In the genomic region with DNA sequence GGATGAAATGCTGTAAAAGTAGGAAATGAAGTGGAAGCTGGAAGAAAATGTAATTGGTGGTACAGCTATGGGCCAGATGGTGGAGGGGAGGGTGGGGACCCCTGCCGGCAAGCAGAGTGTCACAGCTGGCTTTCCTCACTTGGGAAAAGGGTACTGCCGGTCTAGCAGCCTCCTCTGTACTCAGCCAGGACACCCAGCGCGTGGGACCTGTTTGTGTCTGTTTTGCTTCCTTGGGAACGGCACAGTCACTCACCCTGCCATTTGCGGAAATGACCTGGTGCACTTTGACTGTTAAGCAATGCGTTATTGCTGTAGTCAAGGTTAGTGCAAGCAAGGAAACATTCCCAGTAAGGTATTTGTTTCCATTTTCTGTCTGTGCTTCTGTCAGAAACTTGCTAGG, we compare ENCODE assay signal across 11 cellular contexts. TPM values are rescaled to one million over a fixed set of nuclear protein-coding genes. Genes with fewer than 3 reads are reported as not detected.
DNase-seq lines count a peak whose midpoint lies in the region; ATAC-seq and TF ChIP-seq lines count a peak whose summit lies in the region.
"Had no signal": no experiment of that assay in that cellular context is flagged by ENCODE, and none has a peak within 500 bp of the region (broad histone marks: within the 10 kb centered on the region; RNA-seq: fewer than 3 reads in every experiment).

No MANE protein-coding gene starts in this region.

- H3K4me3 ChIP-seq in GM23338: no peak overlapping the region
- no peak overlapping the region for H3K4me3 ChIP-seq in ascending aorta
- H3K4me3 ChIP-seq in psoas muscle: no peak overlapping the region
- H3K4me3 ChIP-seq in foreskin fibroblast (ENCODE audit: low read depth in 1 of 2, low read length in 2 of 2): no peak overlapping the region

- peaks cover 5% of the 10 kb centered on the region for H3K27me3 Mint-ChIP-seq in GM23338 (ENCODE audit: insufficient read depth, low read depth, poor library complexity)

- H3K79me2 ChIP-seq in GM23338 (replicated peaks; ENCODE audit: insufficient read depth): no peaks in the 10 kb centered on the region

- H3K4me2 ChIP-seq in GM23338: no peak overlapping the region

- no peak overlapping the region for H2AFZ ChIP-seq in GM23338

- H3K27me3 ChIP-seq in GM23338 (ENCODE audit: insufficient read depth): peaks cover 58% of the 10 kb centered on the region
- no peaks in the 10 kb centered on the region for H3K27me3 ChIP-seq in ascending aorta
- H3K27me3 ChIP-seq in psoas muscle (ENCODE audit: insufficient read depth in 3 of 3, low read length in 2 of 3): no peaks in the 10 kb centered on the region

- ATAC-seq in GM23338: peak; percentile 77
- ATAC-seq in psoas muscle: peak; percentile 57 to 96 (median 91)
- no peak for ATAC-seq in activated naive CD4-positive, alpha-beta T cell treated with anti-CD3 and anti-CD28 coated beads, Interleukin-2, amount 50 U/mL, for 72 hours

- no peaks in the 10 kb centered on the region for H3K36me3 ChIP-seq in GM23338 (ENCODE audit: insufficient read depth)
- peaks cover 0 to 15% of the 10 kb centered on the region in 2 donors for H3K36me3 ChIP-seq in ascending aorta
- no peaks in the 10 kb centered on the region for H3K36me3 ChIP-seq in psoas muscle (ENCODE audit: insufficient read depth in 1 of 2, low read depth in 1 of 2)

- no peaks in the 10 kb centered on the region for H4K20me1 ChIP-seq in GM23338 (replicated peaks; ENCODE audit: insufficient read depth)

- peak; percentile 55 for DNase-seq in GM23338 (ENCODE audit: low spot score)
- peak in 1 of 2 donors; percentile 78 for DNase-seq in ascending aorta (ENCODE audit: low spot score in 2 of 2)
- DNase-seq in iPS-NIHi11 (ENCODE audit: low spot score): peak; percentile 26
- peak; percentile 50 to 79 for DNase-seq in psoas muscle
- DNase-seq in middle frontal gyrus (ENCODE audit: extremely low spot score, low spot score): no peak
- DNase-seq in activated naive CD4-positive, alpha-beta T cell treated with anti-CD3 and anti-CD28 coated beads, Interleukin-2, amount 50 U/mL, for 72 hours (ENCODE audit: low spot score in 2 of 2): no peak
- DNase-seq in RKO (ENCODE audit: low spot score): no peak
- DNase-seq in foreskin fibroblast: no peak
- DNase-seq: CD8-positive, alpha-beta memory T cell; Karpas-422 had no signal

- intact Hi-C loops in ascending aorta (cut with DNase I): no loop called here
- intact Hi-C loops in psoas muscle (cut with DNase I): no loop called here

- no peaks in the 10 kb centered on the region for H3K9me2 ChIP-seq in GM23338 (ENCODE audit: insufficient read depth)

- H3F3A ChIP-seq in GM23338 (replicated peaks; ENCODE audit: low read depth): no peaks in the 10 kb centered on the region

- H3K27ac ChIP-seq in GM23338 (ENCODE audit: low read depth): no peak overlapping the region
- peak overlapping the region; percentile 9 to 43 for H3K27ac ChIP-seq in ascending aorta
- no peak overlapping the region for H3K27ac ChIP-seq in psoas muscle

- H3K4me1 ChIP-seq in GM23338 (ENCODE audit: insufficient read depth) (no peaks in the 10 kb centered on the region), ascending aorta (no peaks in the 10 kb centered on the region), psoas muscle (peaks cover 8% of the 10 kb centered on the region)

- peak; percentile 30 to 48; a peak in 3 of 4 replicates for TF ChIP-seq CTCF in GM23338 (conservative IDR thresholded peaks at IDR 0.05; ENCODE audit: low read depth in 2 of 2)
- TF ChIP-seq CTCF in ascending aorta (IDR thresholded peaks at IDR 0.05): peak in 1 of 3 experiments; percentile 15
- TF ChIP-seq CTCF in psoas muscle (IDR thresholded peaks at IDR 0.05): no peak
- TF ChIP-seq CTCF in foreskin fibroblast (IDR thresholded peaks at IDR 0.05; ENCODE audit: low read depth, low read length): no peak

- WGBS in psoas muscle, 3 donors: 15 to 19% (median 18%) methylated on average over 7 of the region's 7 CpGs

- H3K4me1 Mint-ChIP-seq in GM23338: peaks cover 2% of the 10 kb centered on the region; the same call in 1 of the 3 replicates
- H3K4me1 Mint-ChIP-seq: CD8-positive, alpha-beta memory T cell had no signal

- no peak overlapping the region for H3K4me3 Mint-ChIP-seq in GM23338
- H3K4me3 Mint-ChIP-seq: activated T-helper 1 cell treated with anti-CD3 and anti-CD28 coated beads, Interleukin-12 subunit alpha, Interleukin-12 subunit beta, Interleukin-2, Interleukin-4 antibody, amounts not matched to agents 30 ng/mL and 10 ng/mL and 1 ng/mL, durations not matched to agents 14 hours and 24 hours and 36 hours; CD8-positive, alpha-beta memory T cell had no signal

- H3K9me3 Mint-ChIP-seq in GM23338: no peaks in the 10 kb centered on the region
- no peaks in the 10 kb centered on the region for H3K9me3 Mint-ChIP-seq in activated naive CD4-positive, alpha-beta T cell treated with anti-CD3 and anti-CD28 coated beads, Interleukin-2, amount 50 U/mL, for 72 hours
- H3K9me3 Mint-ChIP-seq: activated T-helper 1 cell treated with anti-CD3 and anti-CD28 coated beads, Interleukin-12 subunit alpha, Interleukin-12 subunit beta, Interleukin-2, Interleukin-4 antibody, amounts not matched to agents 30 ng/mL and 10 ng/mL and 1 ng/mL, durations not matched to agents 14 hours and 24 hours and 36 hours; CD8-positive, alpha-beta memory T cell had no signal

- H3K9me3 ChIP-seq in ascending aorta (no peaks in the 10 kb centered on the region), psoas muscle (no peaks in the 10 kb centered on the region)

- no peaks in the 10 kb centered on the region for H3K36me3 Mint-ChIP-seq in GM23338 (ENCODE audit: low read depth)
- no peaks in the 10 kb centered on the region for H3K36me3 Mint-ChIP-seq in activated naive CD4-positive, alpha-beta T cell treated with anti-CD3 and anti-CD28 coated beads, Interleukin-2, amount 50 U/mL, for 72 hours
- H3K36me3 Mint-ChIP-seq: CD8-positive, alpha-beta memory T cell had no signal

- H3K27ac Mint-ChIP-seq in GM23338: no peak overlapping the region
- no peak overlapping the region for H3K27ac Mint-ChIP-seq in activated naive CD4-positive, alpha-beta T cell treated with anti-CD3 and anti-CD28 coated beads, Interleukin-2, amount 50 U/mL, for 72 hours
- H3K27ac Mint-ChIP-seq: activated T-helper 1 cell treated with anti-CD3 and anti-CD28 coated beads, Interleukin-12 subunit alpha, Interleukin-12 subunit beta, Interleukin-2, Interleukin-4 antibody, amounts not matched to agents 30 ng/mL and 10 ng/mL and 1 ng/mL, durations not matched to agents 14 hours and 24 hours and 36 hours; CD8-positive, alpha-beta memory T cell had no signal

RNA-seq across cellular contexts. Expression of a gene that starts 10.1 kb away (rescaled TPM):
- not detected in 2 replicates for total RNA-seq in GM23338 (2014; rRNA removed; shearing (Covaris generic))
- polyA plus RNA-seq in GM23338 (2016; fragmentation: Nextera tagmentation; extraction: Ambion mirVana) (not detected in 2 replicates), psoas muscle (not detected)
- total RNA-seq in ascending aorta (not detected), psoas muscle (not detected)
- total RNA-seq in activated naive CD4-positive, alpha-beta T cell treated with anti-CD3 and anti-CD28 coated beads, Interleukin-2, amount 50 U/mL, for 72 hours: not detected
- total RNA-seq: activated T-helper 1 cell treated with anti-CD3 and anti-CD28 coated beads, Interleukin-12 subunit alpha, Interleukin-12 subunit beta, Interleukin-2, Interleukin-4 antibody, amounts not matched to agents 30 ng/mL and 10 ng/mL and 1 ng/mL, durations not matched to agents 14 hours and 24 hours and 36 hours; CD8-positive, alpha-beta memory T cell had no signal
- polyA plus RNA-seq: CD8-positive, alpha-beta memory T cell had no signal

Comparison
In these comparisons a context has a peak if more than half of its experiments do, and no peak if none do; other contexts are left out.
1. ATAC-seq: peak in GM23338 (single experiment) and psoas muscle (4 of 4); none in activated naive CD4-positive, alpha-beta T cell treated with anti-CD3 and anti-CD28 coated beads, Interleukin-2, amount 50 U/mL, for 72 hours (0 of 2).
2. DNase-seq: peak in GM23338 (single experiment), iPS-NIHi11 (single experiment) and psoas muscle (2 of 2); none in middle frontal gyrus (single experiment), activated naive CD4-positive, alpha-beta T cell treated with anti-CD3 and anti-CD28 coated beads, Interleukin-2, amount 50 U/mL, for 72 hours (0 of 2), RKO (single experiment) and foreskin fibroblast (0 of 2).
3. H3K27ac ChIP-seq: peak in ascending aorta (2 of 2); none in GM23338 (single experiment) and psoas muscle (single experiment).
4. CTCF ChIP-seq: peak in GM23338 (2 of 2); none in psoas muscle (single experiment) and foreskin fibroblast (single experiment).